17 cellular contexts compared by ENCODE assay signal in the genomic region with DNA sequence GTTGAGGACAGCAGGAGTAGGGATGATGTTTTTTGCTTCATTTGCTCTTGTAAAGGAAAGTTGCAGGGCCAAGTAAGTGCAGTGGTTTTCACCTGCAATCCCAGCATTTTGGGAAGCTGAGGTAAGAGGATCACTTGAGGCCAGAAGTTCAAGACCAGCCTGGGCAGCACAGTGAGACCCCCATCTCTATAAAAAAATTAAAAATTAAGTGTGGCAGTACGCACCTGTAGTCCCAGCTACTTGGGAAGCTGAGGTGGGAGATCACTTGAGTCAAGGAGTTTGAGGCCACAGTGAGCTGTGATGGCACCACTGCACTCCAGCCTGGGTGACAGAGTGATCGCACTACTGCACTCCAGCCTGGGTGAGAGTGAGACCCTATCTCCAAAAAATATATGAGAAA. TPM values are rescaled to one million over a fixed set of nuclear protein-coding genes. Genes with fewer than 3 reads are reported as not detected.
A peak's percentile ranks its signal among the peaks of the same experiment; 100 is the strongest.
DNase-seq lines count a peak whose midpoint lies in the region; ATAC-seq and TF ChIP-seq lines count a peak whose summit lies in the region.
"Had no signal": no experiment of that assay in that cellular context is flagged by ENCODE, and none has a peak within 500 bp of the region (broad histone marks: within the 10 kb centered on the region; RNA-seq: fewer than 3 reads in every experiment).

No MANE protein-coding gene starts in this region.

- no peak for ATAC-seq in natural killer cell treated with Interleukin-12 subunit alpha and Interleukin-12 subunit beta and Interleukin-15 and Interleukin-18, amount 100 ng/mL, for 72 hours
- no peak for ATAC-seq in natural killer cell
- ATAC-seq: CD8-positive, alpha-beta T cell had no signal

- no peaks in the 10 kb centered on the region for H3K9me2 ChIP-seq in PC-9 (ENCODE audit: insufficient read depth)

- TF ChIP-seq CTCF in natural killer cell (IDR thresholded peaks at IDR 0.05) = no peak
- no peak for TF ChIP-seq CTCF in PC-9 (conservative IDR thresholded peaks at IDR 0.05)
- no peak for TF ChIP-seq CTCF in ovary (IDR thresholded peaks at IDR 0.05)

- H3K4me2 ChIP-seq in PC-9 = no peak overlapping the region
- H3K4me2 ChIP-seq: GM23338 had no signal

- H4K20me1 ChIP-seq in PC-9 (ENCODE audit: insufficient read depth) = no peaks in the 10 kb centered on the region

- peaks cover 34% of the 10 kb centered on the region for H3K36me3 Mint-ChIP-seq in T-helper 1 cell treated with Interleukin-12 subunit alpha and Interleukin-12 subunit beta and Interleukin-4 antibody, amounts not matched to agents 30 μg/mL and 1 μg/mL, for 36 hours (ENCODE audit: low read depth)
- peaks cover 10% of the 10 kb centered on the region for H3K36me3 Mint-ChIP-seq in natural killer cell treated with Interleukin-12 subunit alpha and Interleukin-12 subunit beta and Interleukin-15 and Interleukin-18, amount 100 ng/mL, for 72 hours
- no peaks in the 10 kb centered on the region for H3K36me3 Mint-ChIP-seq in natural killer cell
- H3K36me3 Mint-ChIP-seq: CD14-positive monocyte; CD8-positive, alpha-beta T cell had no signal

- H3K9me3 ChIP-seq in PC-9 (ENCODE audit: insufficient read depth, low read depth) (no peaks in the 10 kb centered on the region), ovary (no peaks in the 10 kb centered on the region)

- peak overlapping the region; percentile 34 for H3K27ac Mint-ChIP-seq in T-helper 1 cell treated with Interleukin-12 subunit alpha and Interleukin-12 subunit beta and Interleukin-4 antibody, amounts not matched to agents 30 μg/mL and 1 μg/mL, for 36 hours
- peak overlapping the region; percentile 86 to 96 for H3K27ac Mint-ChIP-seq in natural killer cell treated with Interleukin-12 subunit alpha and Interleukin-12 subunit beta and Interleukin-15 and Interleukin-18, amount 100 ng/mL, for 72 hours
- H3K27ac Mint-ChIP-seq in natural killer cell = no peak overlapping the region
- H3K27ac Mint-ChIP-seq: CD14-positive monocyte, GM23338, H9 had no signal

- CTCF ChIA-PET in PC-9 (lab: Charles Lee) = no interaction called here

- no peak overlapping the region for H2AFZ ChIP-seq in PC-9

- POLR2A ChIA-PET in PC-9 (lab: Charles Lee; ENCODE audit: unreplicated experiment) = no interaction called here

- H3K4me1 Mint-ChIP-seq in T-helper 1 cell treated with Interleukin-12 subunit alpha and Interleukin-12 subunit beta and Interleukin-4 antibody, amounts not matched to agents 30 μg/mL and 1 μg/mL, for 36 hours (ENCODE audit: low read depth) = peaks cover 35% of the 10 kb centered on the region
- peaks cover 47 to 66% of the 10 kb centered on the region in 2 donors for H3K4me1 Mint-ChIP-seq in natural killer cell treated with Interleukin-12 subunit alpha and Interleukin-12 subunit beta and Interleukin-15 and Interleukin-18, amount 100 ng/mL, for 72 hours (ENCODE audit: low read depth in 2 of 2)
- H3K4me1 Mint-ChIP-seq in natural killer cell = peaks cover 23 to 35% of the 10 kb centered on the region in 2 donors

- H3F3A ChIP-seq in PC-9 (ENCODE audit: insufficient read depth, low read depth) = no peaks in the 10 kb centered on the region

- no TSS peak for BruUV-seq in PC-9 (replicated peaks; lab: Mats Ljungman, UMichigan)

- H3K4me3 Mint-ChIP-seq in T-helper 1 cell treated with Interleukin-12 subunit alpha and Interleukin-12 subunit beta and Interleukin-4 antibody, amounts not matched to agents 30 μg/mL and 1 μg/mL, for 36 hours = no peak overlapping the region
- H3K4me3 Mint-ChIP-seq in natural killer cell treated with Interleukin-12 subunit alpha and Interleukin-12 subunit beta and Interleukin-15 and Interleukin-18, amount 100 ng/mL, for 72 hours = peak overlapping the region; percentile 78
- H3K4me3 Mint-ChIP-seq in natural killer cell = no peak overlapping the region
- H3K4me3 Mint-ChIP-seq: CD14-positive monocyte; CD8-positive, alpha-beta T cell; GM23338 had no signal

- no peaks in the 10 kb centered on the region for H3K9me3 Mint-ChIP-seq in T-helper 1 cell treated with Interleukin-12 subunit alpha and Interleukin-12 subunit beta and Interleukin-4 antibody, amounts not matched to agents 30 μg/mL and 1 μg/mL, for 36 hours
- peaks cover 2% of the 10 kb centered on the region for H3K9me3 Mint-ChIP-seq in natural killer cell treated with Interleukin-12 subunit alpha and Interleukin-12 subunit beta and Interleukin-15 and Interleukin-18, amount 100 ng/mL, for 72 hours
- no peaks in the 10 kb centered on the region for H3K9me3 Mint-ChIP-seq in natural killer cell

- no peaks in the 10 kb centered on the region for H3K79me2 ChIP-seq in PC-9 (ENCODE audit: low read depth)

- TF ChIP-seq EP300 in ovary (IDR thresholded peaks at IDR 0.05) = no peak

- TF ChIP-seq POLR2A in ovary (IDR thresholded peaks at IDR 0.05) = no peak

- peaks cover 7% of the 10 kb centered on the region for H3K27me3 Mint-ChIP-seq in T-helper 1 cell treated with Interleukin-12 subunit alpha and Interleukin-12 subunit beta and Interleukin-4 antibody, amounts not matched to agents 30 μg/mL and 1 μg/mL, for 36 hours (ENCODE audit: low read depth)
- peaks cover 0 to 2% of the 10 kb centered on the region in 2 donors for H3K27me3 Mint-ChIP-seq in natural killer cell treated with Interleukin-12 subunit alpha and Interleukin-12 subunit beta and Interleukin-15 and Interleukin-18, amount 100 ng/mL, for 72 hours
- H3K27me3 Mint-ChIP-seq in natural killer cell (ENCODE audit: low read depth in 2 of 2) = peaks cover 8 to 23% of the 10 kb centered on the region in 2 donors

- intact Hi-C loops in natural killer cell (cut with micrococcal nuclease) = no loop called here
- intact Hi-C loops in PC-9 (cut with micrococcal nuclease; ENCODE audit: unreplicated experiment) = no loop called here
- intact Hi-C loops in ovary (cut with DNase I) = loop anchor here in 1 of 4 donors (10.0 kb wide), 1 partner anchor 228 kb away; no protein-coding TSS in a partner anchor

- H3K36me3 ChIP-seq in PC-9 (ENCODE audit: low read depth) = no peaks in the 10 kb centered on the region
- no peaks in the 10 kb centered on the region for H3K36me3 ChIP-seq in ovary

- H3K27me3 ChIP-seq in PC-9 (ENCODE audit: insufficient read depth, low read depth) (peaks cover 96% of the 10 kb centered on the region), ovary (no peaks in the 10 kb centered on the region)

- H3K27ac ChIP-seq in PC-9 = no peak overlapping the region
- H3K27ac ChIP-seq in ovary = no peak overlapping the region
- H3K27ac ChIP-seq: 22Rv1 had no signal

- 95 to 99% (median 96%) methylated on average over 2 of the region's 2 CpGs for WGBS in ovary, 3 donors

- no peaks in the 10 kb centered on the region for H3K4me1 ChIP-seq in PC-9 (replicated peaks; ENCODE audit: insufficient read depth)
- peaks cover 4% of the 10 kb centered on the region for H3K4me1 ChIP-seq in ovary (ENCODE audit: insufficient read depth)

- H3K4me3 ChIP-seq in PC-9 (no peak overlapping the region), ovary (no peak overlapping the region)
- H3K4me3 ChIP-seq: GM23338 had no signal

- no peak for DNase-seq in T-helper 1 cell
- DNase-seq in natural killer cell treated with Interleukin-12 subunit alpha and Interleukin-12 subunit beta and Interleukin-15 and Interleukin-18, amount 100 ng/mL, for 72 hours (ENCODE audit: low spot score) = no peak
- DNase-seq in natural killer cell = no peak
- peak; percentile 53 for DNase-seq in mesenteric fat pad (ENCODE audit: low spot score)
- no peak for DNase-seq in PC-9
- no peak for DNase-seq in ovary
- no peak for DNase-seq in putamen (ENCODE audit: low spot score)
- DNase-seq: CD8-positive, alpha-beta T cell; COR-L47; DMS153; DMS79 treated with DMSO at 0.1 percent for 48 hours; EL; H9 had no signal

RNA-seq across cellular contexts. Expression of gene DPF3, which starts 10.8 kb away (rescaled TPM):
- total RNA-seq in natural killer cell treated with Interleukin-12 subunit alpha and Interleukin-12 subunit beta and Interleukin-15 and Interleukin-18, amount 100 ng/mL, for 72 hours = 10 to 100 TPM; 11.8 to 13.2 TPM
- total RNA-seq in natural killer cell = 1 to 10 TPM; 1.4 to 1.8 (median 1.4) TPM
- 0.64 TPM for total RNA-seq in mesenteric fat pad
- not detected in 2 replicates for total RNA-seq in PC-9 (2021)
- 10 to 100 TPM in 6 of 7 donors, 1 to 10 TPM in 1; 8.0 to 34.4 (median 23.0) TPM for total RNA-seq in ovary
- polyA plus RNA-seq in ovary = 1 to 10 TPM; 6.3 to 8.9 TPM
- total RNA-seq: H9 had no signal

RNA-seq across cellular contexts. Expression of gene DCAF4, which starts 43.2 kb away (rescaled TPM):
- 10 to 100 TPM; 15.1 to 20.6 TPM for total RNA-seq in natural killer cell treated with Interleukin-12 subunit alpha and Interleukin-12 subunit beta and Interleukin-15 and Interleukin-18, amount 100 ng/mL, for 72 hours
- total RNA-seq in natural killer cell (10 to 100 TPM in 2 of 3 donors, 1 to 10 TPM in 1; 4.6 to 18.6 (median 16.5) TPM), mesenteric fat pad (18.9 TPM), PC-9 (2021) (17.6 and 20.0 TPM in 2 replicates), ovary (10 to 100 TPM; 13.9 to 31.1 (median 21.8) TPM)
- 10 to 100 TPM; 12.2 to 19.7 TPM for polyA plus RNA-seq in ovary

Comparison
In these comparisons a context has a peak if more than half of its experiments do, and no peak if none do; other contexts are left out.
1. H3K27ac Mint-ChIP-seq: peak in T-helper 1 cell treated with Interleukin-12 subunit alpha and Interleukin-12 subunit beta and Interleukin-4 antibody, amounts not matched to agents 30 μg/mL and 1 μg/mL, for 36 hours (single experiment) and natural killer cell treated with Interleukin-12 subunit alpha and Interleukin-12 subunit beta and Interleukin-15 and Interleukin-18, amount 100 ng/mL, for 72 hours (2 of 2); none in natural killer cell (0 of 2).